Comparison of ENCODE assay signal across 12 cellular contexts in genomic region chr19:43759515-43759914, GRCh38. TPM values are rescaled to one million over a fixed set of nuclear protein-coding genes. Genes with fewer than 3 reads are reported as not detected.
A peak's percentile ranks its signal among the peaks of the same experiment; 100 is the strongest.
DNase-seq lines count a peak whose midpoint lies in the region; ATAC-seq, FAIRE-seq and TF ChIP-seq lines count a peak whose summit lies in the region.
"Had no signal": no experiment of that assay in that cellular context is flagged by ENCODE, and none has a peak within 500 bp of the region (broad histone marks: within the 10 kb centered on the region; RNA-seq: fewer than 3 reads in every experiment).

No MANE protein-coding gene starts in this region.

- CTCF ChIA-PET in HepG2 (lab: Yijun Ruan, JAX; ENCODE audit: low intra/inter-chr PET ratio, low total read pairs) (no interaction called here), PC-9 (lab: Charles Lee) (no interaction called here)

- no peaks in the 10 kb centered on the region for H4K20me1 ChIP-seq in HepG2 (ENCODE audit: insufficient read depth, low read length)
- H4K20me1 ChIP-seq in PC-9 (ENCODE audit: insufficient read depth), result no peaks in the 10 kb centered on the region

- no peaks in the 10 kb centered on the region for H3K9me2 ChIP-seq in PC-9 (ENCODE audit: insufficient read depth)

- H3K4me1 ChIP-seq in HepG2 (ENCODE audit: insufficient read depth, low read length) (peaks cover 9% of the 10 kb centered on the region; the same call in 1 of the 2 replicates), right lobe of liver (peaks cover 0 to 4% (median 0%) of the 10 kb centered on the region in 4 donors), PC-9 (replicated peaks; ENCODE audit: insufficient read depth) (peaks cover 57% of the 10 kb centered on the region), vagina (peaks cover 20% of the 10 kb centered on the region)
- H3K4me1 ChIP-seq: upper lobe of right lung had no signal

- H3K36me3 ChIP-seq in HepG2 (replicated peaks in 1 of 2; ENCODE audit: control insufficient read depth in 1 of 2, insufficient read depth in 2 of 2, low read length in 2 of 2) (no peaks in the 10 kb centered on the region), right lobe of liver (no peaks in the 10 kb centered on the region), PC-9 (ENCODE audit: low read depth) (no peaks in the 10 kb centered on the region), vagina (no peaks in the 10 kb centered on the region)
- H3K36me3 ChIP-seq: pancreas, upper lobe of right lung had no signal

- TF ChIP-seq EP300 in HepG2 (IDR thresholded peaks at IDR 0.05; ENCODE audit: low read depth in 2 of 2, low read length in 2 of 2) (no peak), HepG2 (CRISPR knock-in tag; IDR thresholded peaks at IDR 0.05; ENCODE audit: borderline replicate concordance) (no peak)

- FAIRE-seq in HepG2 (lab: Jason Lieb, UNC), result peak; percentile 79
- FAIRE-seq: pancreas had no signal

- H3K4me2 ChIP-seq in HepG2 (ENCODE audit: low read depth, low read length) (peak overlapping the region; percentile 45), PC-9 (peak overlapping the region; percentile 32)

- H3K27me3 ChIP-seq in HepG2 (ENCODE audit: control insufficient read depth in 1 of 2, insufficient read depth in 2 of 2, low read length in 2 of 2) (no peaks in the 10 kb centered on the region), right lobe of liver (no peaks in the 10 kb centered on the region), PC-9 (ENCODE audit: insufficient read depth, low read depth) (no peaks in the 10 kb centered on the region), vagina (no peaks in the 10 kb centered on the region)
- H3K27me3 ChIP-seq: pancreas, upper lobe of right lung had no signal

- POLR2A ChIA-PET in HepG2 (lab: Yijun Ruan, JAX) (interaction anchor here (0.9 to 1.4 kb wide), 2 partner anchors 15 to 91 kb away, joined by 3 to 4 read pairs; no protein-coding TSS in a partner anchor), PC-9 (lab: Charles Lee; ENCODE audit: unreplicated experiment) (interaction anchor here (0.5 to 0.6 kb wide), 3 partner anchors 73 to 91 kb away, joined by 3 to 13 read pairs (median 3); partner anchors contain the start of gene PLAUR)

- H3F3A ChIP-seq in PC-9 (ENCODE audit: insufficient read depth, low read depth), result peaks cover 54% of the 10 kb centered on the region

- no peak overlapping the region for H3K27ac ChIP-seq in HepG2 (ENCODE audit: extremely low read length, insufficient read depth, low read length)
- H3K27ac ChIP-seq in right lobe of liver, result no peak overlapping the region
- H3K27ac ChIP-seq in PC-9, result peak overlapping the region; percentile 49
- H3K27ac ChIP-seq in vagina, result peak overlapping the region; percentile 47
- H3K27ac ChIP-seq: pancreas, upper lobe of right lung had no signal

- in situ Hi-C loops in HepG2 (cut with HindIII; ENCODE audit: extremely low pct_ligation_motif_present, low pct_unique_long_range_greater_than_20kb), result no loop called here

- H3K79me2 ChIP-seq in HepG2 (ENCODE audit: insufficient read depth, low read length) (no peaks in the 10 kb centered on the region), PC-9 (ENCODE audit: low read depth) (peaks cover 15% of the 10 kb centered on the region; the same call in 1 of the 2 replicates)

- TF ChIP-seq CTCF in HepG2 (CRISPR knock-in tag; IDR thresholded peaks at IDR 0.05) (peak; percentile 33; the same call in 1 of the 2 replicates), right lobe of liver (IDR thresholded peaks at IDR 0.05) (no peak), PC-9 (conservative IDR thresholded peaks at IDR 0.05) (no peak; the same call in 1 of the 2 replicates), epithelial cell of esophagus (IDR thresholded peaks at IDR 0.05; ENCODE audit: insufficient read depth, low read depth, low read length, missing control alignments) (peak; percentile 63), vagina (IDR thresholded peaks at IDR 0.05) (no peak)

- H3K9me3 ChIP-seq in HepG2 (ENCODE audit: low read length), result no peaks in the 10 kb centered on the region
- no peaks in the 10 kb centered on the region for H3K9me3 ChIP-seq in right lobe of liver
- H3K9me3 ChIP-seq in PC-9 (ENCODE audit: insufficient read depth, low read depth), result no peaks in the 10 kb centered on the region
- no peaks in the 10 kb centered on the region for H3K9me3 ChIP-seq in vagina
- H3K9me3 ChIP-seq: pancreas, upper lobe of right lung had no signal

- no peak for TF ChIP-seq RAD21 in HepG2 (CRISPR knock-in tag; IDR thresholded peaks at IDR 0.05)

- no peak overlapping the region for H3K9ac ChIP-seq in HepG2 (ENCODE audit: insufficient read depth, low read depth, low read length)

- no TSS peak for BruUV-seq in HepG2 (replicated peaks; lab: Mats Ljungman, UMichigan)
- BruUV-seq in PC-9 (replicated peaks; lab: Mats Ljungman, UMichigan), result no TSS peak

- H2AFZ ChIP-seq in HepG2 (ENCODE audit: low read length), result peak overlapping the region; percentile 82
- H2AFZ ChIP-seq in PC-9, result no peak overlapping the region

- intact Hi-C loops in HepG2 (cut with micrococcal nuclease; ENCODE audit: unreplicated experiment) (no loop called here), right lobe of liver (cut with DNase I) (no loop called here), PC-9 (cut with micrococcal nuclease; ENCODE audit: unreplicated experiment) (no loop called here), vagina (cut with DNase I) (no loop called here)

- 36% methylated on average over 5 of the region's 5 CpGs for WGBS in HepG2 (ENCODE audit: low lambda C conversion rate)
- 67% methylated on average over 5 of the region's 5 CpGs for WGBS in right lobe of liver (ENCODE audit: insufficient coverage, low coverage, low lambda C conversion rate, missing lambda C conversion rate)

- TF ChIP-seq POLR2A in HepG2 (IDR thresholded peaks at IDR 0.05; ENCODE audit: insufficient read depth in 1 of 2, low read depth in 2 of 2, low read length in 2 of 2), result no peak
- no peak for TF ChIP-seq POLR2A in right lobe of liver (IDR thresholded peaks at IDR 0.05)
- TF ChIP-seq POLR2A in vagina (IDR thresholded peaks at IDR 0.05), result no peak

- peak; percentile 23 for DNase-seq in HepG2 (ENCODE audit: low spot score)
- no peak for DNase-seq in right lobe of liver
- DNase-seq in PC-9, result peak in 1 of 2 experiments; percentile 41
- peak; percentile 98 for DNase-seq in epithelial cell of esophagus (ENCODE audit: low read depth)
- DNase-seq in vagina (ENCODE audit: extremely low spot score in 2 of 2), result no peak
- DNase-seq in 8988T, result no peak
- DNase-seq in central memory CD4-positive, alpha-beta T cell, result no peak
- DNase-seq: pancreas, upper lobe of right lung had no signal

- H3K4me3 ChIP-seq in HepG2 (replicated peaks in 1 of 3; ENCODE audit: insufficient read depth in 1 of 3, low read depth in 2 of 3, low read length in 3 of 3) (peak overlapping the region in 1 of 3 experiments; percentile 17; a peak in 1 of 6 replicates), right lobe of liver (no peak overlapping the region), PC-9 (no peak overlapping the region), epithelial cell of esophagus (ENCODE audit: low read length) (no peak overlapping the region), vagina (no peak overlapping the region)
- H3K4me3 ChIP-seq: pancreas, upper lobe of right lung had no signal

- ATAC-seq in HepG2 (peak; percentile 53), right lobe of liver (no peak), GM21786 (IDR thresholded peaks at IDR 0.05; ENCODE audit: unreplicated experiment) (no peak)
- ATAC-seq: pancreas, upper lobe of right lung had no signal

RNA-seq across cellular contexts. Expression of gene SMG9, which starts 4.8 kb away (rescaled TPM):
- total RNA-seq in HepG2 (2016; rRNA removed; fragmentation: Illumina TruSeq; extraction: Trizol), result 9.6 and 18.7 TPM in 2 replicates
- 4.7 and 6.3 TPM in 2 replicates for total RNA-seq in HepG2 (2016; cell fraction: cytosol; rRNA removed; fragmentation: Illumina TruSeq; extraction: Trizol; ENCODE audit: low read depth)
- total RNA-seq in HepG2 (2016; cell fraction: insoluble cytoplasmic fraction; rRNA removed; fragmentation: Illumina TruSeq; extraction: Trizol), result 10.9 and 18.3 TPM in 2 replicates
- total RNA-seq in HepG2 (2016; cell fraction: membrane; rRNA removed; fragmentation: Illumina TruSeq; extraction: Trizol), result 5.4 and 5.5 TPM in 2 replicates
- 20.5 and 25.3 TPM in 2 replicates for total RNA-seq in HepG2 (2016; cell fraction: nucleus; rRNA removed; fragmentation: Illumina TruSeq; extraction: Trizol)
- 16.1 and 16.7 TPM in 2 replicates for polyA plus RNA-seq in HepG2 (2011; rRNA removed)
- 4.3 and 6.9 TPM in 2 replicates for polyA plus RNA-seq in HepG2 (2011; cell fraction: cytosol; rRNA removed)
- polyA plus RNA-seq in HepG2 (2011; cell fraction: nucleus; rRNA removed), result 36.9 and 41.9 TPM in 2 replicates
- 12.3 and 15.7 TPM in 2 replicates for polyA plus RNA-seq in HepG2 (2012)
- 2.4 and 2.9 TPM in 2 replicates for polyA plus RNA-seq in HepG2 (2016; cell fraction: cytosol; fragmentation: Illumina TruSeq; extraction: Trizol; ENCODE audit: low read depth)
- 16.1 and 23.3 TPM in 2 replicates for polyA plus RNA-seq in HepG2 (2016; cell fraction: insoluble cytoplasmic fraction; fragmentation: Illumina TruSeq; extraction: Trizol; ENCODE audit: low read depth)
- 3.6 and 4.5 TPM in 2 replicates for polyA plus RNA-seq in HepG2 (2016; cell fraction: membrane; fragmentation: Illumina TruSeq; extraction: Trizol; ENCODE audit: low read depth)
- 70.5 and 75.9 TPM in 2 replicates for polyA plus RNA-seq in HepG2 (2016; cell fraction: nucleus; fragmentation: Illumina TruSeq; extraction: Trizol; ENCODE audit: insufficient read depth, low read depth)
- 12.4 and 18.2 TPM in 2 replicates for polyA minus RNA-seq in HepG2 (2011; rRNA and poly(A)+ RNA removed; ENCODE audit: low replicate concordance)
- 2.9 and 3.6 TPM in 2 replicates for polyA minus RNA-seq in HepG2 (2011; cell fraction: cytosol; rRNA and poly(A)+ RNA removed)
- 16.5 and 18.7 TPM in 2 replicates for polyA minus RNA-seq in HepG2 (2011; cell fraction: nucleus; rRNA and poly(A)+ RNA removed)
- total RNA-seq in right lobe of liver, result 10 to 100 TPM in 2 of 6 experiments, 1 to 10 TPM in 4; 6.5 to 13.5 (median 9.8) TPM
- total RNA-seq in PC-9 (2021), result 76.8 and 84.1 TPM in 2 replicates
- 56.5 TPM for total RNA-seq in vagina

RNA-seq across cellular contexts. Expression of gene KCNN4, which starts 21.3 kb away (rescaled TPM):
- total RNA-seq in HepG2 (2016; rRNA removed; fragmentation: Illumina TruSeq; extraction: Trizol), result 0.13 TPM in 1 of 2 replicates, not detected in the other
- total RNA-seq in HepG2 (2016; cell fraction: cytosol; rRNA removed; fragmentation: Illumina TruSeq; extraction: Trizol; ENCODE audit: low read depth), result not detected in 2 replicates
- 0.15 TPM in 1 of 2 replicates, not detected in the other for total RNA-seq in HepG2 (2016; cell fraction: insoluble cytoplasmic fraction; rRNA removed; fragmentation: Illumina TruSeq; extraction: Trizol)
- not detected in 2 replicates for total RNA-seq in HepG2 (2016; cell fraction: membrane; rRNA removed; fragmentation: Illumina TruSeq; extraction: Trizol)
- total RNA-seq in HepG2 (2016; cell fraction: nucleus; rRNA removed; fragmentation: Illumina TruSeq; extraction: Trizol), result 0.50 TPM in 1 of 2 replicates, not detected in the other
- 0.25 and 0.60 TPM in 2 replicates for polyA plus RNA-seq in HepG2 (2011; rRNA removed)
- 0.18 and 0.19 TPM in 2 replicates for polyA plus RNA-seq in HepG2 (2011; cell fraction: cytosol; rRNA removed)
- 0.92 and 1.2 TPM in 2 replicates for polyA plus RNA-seq in HepG2 (2011; cell fraction: nucleus; rRNA removed)
- polyA plus RNA-seq in HepG2 (2012), result 0.19 TPM in 1 of 2 replicates, not detected in the other
- 0.06 TPM in 1 of 2 replicates, not detected in the other for polyA plus RNA-seq in HepG2 (2016; cell fraction: cytosol; fragmentation: Illumina TruSeq; extraction: Trizol; ENCODE audit: low read depth)
- not detected in 2 replicates for polyA plus RNA-seq in HepG2 (2016; cell fraction: insoluble cytoplasmic fraction; fragmentation: Illumina TruSeq; extraction: Trizol; ENCODE audit: low read depth)
- not detected in 2 replicates for polyA plus RNA-seq in HepG2 (2016; cell fraction: membrane; fragmentation: Illumina TruSeq; extraction: Trizol; ENCODE audit: low read depth)
- 0.37 and 0.55 TPM in 2 replicates for polyA plus RNA-seq in HepG2 (2016; cell fraction: nucleus; fragmentation: Illumina TruSeq; extraction: Trizol; ENCODE audit: insufficient read depth, low read depth)
- 0.16 and 81.5 TPM in 2 replicates for polyA minus RNA-seq in HepG2 (2011; rRNA and poly(A)+ RNA removed; ENCODE audit: low replicate concordance)
- 0.89 and 0.97 TPM in 2 replicates for polyA minus RNA-seq in HepG2 (2011; cell fraction: cytosol; rRNA and poly(A)+ RNA removed)
- 0.64 TPM in 1 of 2 replicates, not detected in the other for polyA minus RNA-seq in HepG2 (2011; cell fraction: nucleus; rRNA and poly(A)+ RNA removed)
- 1 to 10 TPM in 1 of 6 experiments, under 1 TPM in 4, not detected in 1; 0.18 to 1.4 (median 0.27) TPM for total RNA-seq in right lobe of liver
- total RNA-seq in PC-9 (2021), result 92.4 and 92.7 TPM in 2 replicates
- total RNA-seq in vagina, result 16.2 TPM

RNA-seq across cellular contexts. Expression of gene LYPD5, which starts 42.7 kb away (rescaled TPM):
- not detected in 2 replicates for total RNA-seq in HepG2 (2016; rRNA removed; fragmentation: Illumina TruSeq; extraction: Trizol)
- total RNA-seq in HepG2 (2016; cell fraction: cytosol; rRNA removed; fragmentation: Illumina TruSeq; extraction: Trizol; ENCODE audit: low read depth), result not detected in 2 replicates
- total RNA-seq in HepG2 (2016; cell fraction: insoluble cytoplasmic fraction; rRNA removed; fragmentation: Illumina TruSeq; extraction: Trizol), result not detected in 2 replicates
- not detected in 2 replicates for total RNA-seq in HepG2 (2016; cell fraction: membrane; rRNA removed; fragmentation: Illumina TruSeq; extraction: Trizol)
- not detected in 2 replicates for total RNA-seq in HepG2 (2016; cell fraction: nucleus; rRNA removed; fragmentation: Illumina TruSeq; extraction: Trizol)
- polyA plus RNA-seq in HepG2 (2011; rRNA removed), result not detected in 2 replicates
- polyA plus RNA-seq in HepG2 (2011; cell fraction: cytosol; rRNA removed), result not detected in 2 replicates
- polyA plus RNA-seq in HepG2 (2011; cell fraction: nucleus; rRNA removed), result not detected in 2 replicates
- not detected in 2 replicates for polyA plus RNA-seq in HepG2 (2012)
- polyA plus RNA-seq in HepG2 (2016; cell fraction: cytosol; fragmentation: Illumina TruSeq; extraction: Trizol; ENCODE audit: low read depth), result not detected in 2 replicates
- polyA plus RNA-seq in HepG2 (2016; cell fraction: insoluble cytoplasmic fraction; fragmentation: Illumina TruSeq; extraction: Trizol; ENCODE audit: low read depth), result not detected in 2 replicates
- polyA plus RNA-seq in HepG2 (2016; cell fraction: membrane; fragmentation: Illumina TruSeq; extraction: Trizol; ENCODE audit: low read depth), result not detected in 2 replicates
- not detected in 2 replicates for polyA plus RNA-seq in HepG2 (2016; cell fraction: nucleus; fragmentation: Illumina TruSeq; extraction: Trizol; ENCODE audit: insufficient read depth, low read depth)
- 0.08 and 1.3 TPM in 2 replicates for polyA minus RNA-seq in HepG2 (2011; rRNA and poly(A)+ RNA removed; ENCODE audit: low replicate concordance)
- polyA minus RNA-seq in HepG2 (2011; cell fraction: cytosol; rRNA and poly(A)+ RNA removed), result not detected in 2 replicates
- polyA minus RNA-seq in HepG2 (2011; cell fraction: nucleus; rRNA and poly(A)+ RNA removed), result not detected in 2 replicates
- under 1 TPM in 2 of 6 experiments, not detected in 4; 0.80 to 0.87 TPM for total RNA-seq in right lobe of liver
- total RNA-seq in PC-9 (2021), result 2.6 and 2.9 TPM in 2 replicates
- 3.7 TPM for total RNA-seq in vagina
- total RNA-seq: G401 had no signal

RNA-seq across cellular contexts. Expression of gene IRGC, which starts 43.6 kb away (rescaled TPM):
- total RNA-seq in HepG2 (2016; rRNA removed; fragmentation: Illumina TruSeq; extraction: Trizol) (not detected in 2 replicates), right lobe of liver (not detected), PC-9 (2021) (not detected in 2 replicates), vagina (not detected)
- not detected in 2 replicates for total RNA-seq in HepG2 (2016; cell fraction: cytosol; rRNA removed; fragmentation: Illumina TruSeq; extraction: Trizol; ENCODE audit: low read depth)
- not detected in 2 replicates for total RNA-seq in HepG2 (2016; cell fraction: insoluble cytoplasmic fraction; rRNA removed; fragmentation: Illumina TruSeq; extraction: Trizol)
- total RNA-seq in HepG2 (2016; cell fraction: membrane; rRNA removed; fragmentation: Illumina TruSeq; extraction: Trizol), result not detected in 2 replicates
- not detected in 2 replicates for total RNA-seq in HepG2 (2016; cell fraction: nucleus; rRNA removed; fragmentation: Illumina TruSeq; extraction: Trizol)
- not detected in 2 replicates for polyA plus RNA-seq in HepG2 (2011; rRNA removed)
- not detected in 2 replicates for polyA plus RNA-seq in HepG2 (2011; cell fraction: cytosol; rRNA removed)
- polyA plus RNA-seq in HepG2 (2011; cell fraction: nucleus; rRNA removed), result not detected in 2 replicates
- not detected in 2 replicates for polyA plus RNA-seq in HepG2 (2012)
- not detected in 2 replicates for polyA plus RNA-seq in HepG2 (2016; cell fraction: cytosol; fragmentation: Illumina TruSeq; extraction: Trizol; ENCODE audit: low read depth)
- polyA plus RNA-seq in HepG2 (2016; cell fraction: insoluble cytoplasmic fraction; fragmentation: Illumina TruSeq; extraction: Trizol; ENCODE audit: low read depth), result not detected in 2 replicates
- polyA plus RNA-seq in HepG2 (2016; cell fraction: membrane; fragmentation: Illumina TruSeq; extraction: Trizol; ENCODE audit: low read depth), result not detected in 2 replicates
- polyA plus RNA-seq in HepG2 (2016; cell fraction: nucleus; fragmentation: Illumina TruSeq; extraction: Trizol; ENCODE audit: insufficient read depth, low read depth), result not detected in 2 replicates
- polyA minus RNA-seq in HepG2 (2011; rRNA and poly(A)+ RNA removed; ENCODE audit: low replicate concordance), result not detected in 2 replicates
- not detected in 2 replicates for polyA minus RNA-seq in HepG2 (2011; cell fraction: cytosol; rRNA and poly(A)+ RNA removed)
- polyA minus RNA-seq in HepG2 (2011; cell fraction: nucleus; rRNA and poly(A)+ RNA removed), result not detected in 2 replicates
- total RNA-seq: dermis microvascular lymphatic vessel endothelial cell, G401, pancreas, upper lobe of right lung had no signal
- polyA plus RNA-seq: pancreas had no signal

Comparison
In these comparisons a context has a peak if more than half of its experiments do, and no peak if none do; other contexts are left out.
1. DNase-seq: peak in HepG2 (single experiment) and epithelial cell of esophagus (single experiment); none in right lobe of liver (0 of 3), vagina (0 of 2), 8988T (single experiment) and central memory CD4-positive, alpha-beta T cell (single experiment).
2. CTCF ChIP-seq: peak in HepG2 (single experiment) and epithelial cell of esophagus (single experiment); none in right lobe of liver (0 of 4), PC-9 (single experiment) and vagina (0 of 3).
3. H3K27ac ChIP-seq: peak in PC-9 (single experiment) and vagina (single experiment); none in HepG2 (single experiment) and right lobe of liver (0 of 3).